In the genomic region with DNA sequence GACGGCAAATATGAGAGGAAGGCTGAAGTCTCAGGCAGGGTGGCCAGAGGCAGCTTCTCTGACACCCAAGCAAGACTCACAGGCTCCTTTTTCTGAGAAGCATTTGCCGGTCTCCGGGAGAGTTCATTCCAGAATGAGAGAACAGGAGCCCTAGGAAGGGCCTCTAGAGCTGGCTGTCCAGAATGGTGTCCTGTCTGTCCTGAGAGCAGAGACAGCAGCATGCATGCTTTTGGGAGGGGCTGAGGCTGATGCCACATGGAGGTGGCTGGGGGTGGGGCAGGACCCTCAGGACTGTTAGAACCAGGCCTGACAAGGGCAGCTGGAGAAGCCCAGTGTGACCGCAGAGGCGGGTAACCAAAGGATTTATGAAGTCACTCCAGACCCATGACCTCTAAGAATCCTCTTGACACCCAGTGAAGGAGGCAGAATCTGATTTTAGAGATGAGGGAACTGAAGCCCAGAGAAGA, we compare ENCODE assay signal across 1 cellular context.
TF ChIP-seq lines count a peak whose summit lies in the region.

No MANE protein-coding gene starts in this region.

TF ChIP-seq in HepG2, 621 proteins besides CTCF, POLR2A, EP300 and RAD21 (continued from another document):
- TF ChIP-seq, protein P1, sequence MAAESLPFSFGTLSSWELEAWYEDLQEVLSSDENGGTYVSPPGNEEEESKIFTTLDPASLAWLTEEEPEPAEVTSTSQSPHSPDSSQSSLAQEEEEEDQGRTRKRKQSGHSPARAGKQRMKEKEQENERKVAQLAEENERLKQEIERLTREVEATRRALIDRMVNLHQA (CRISPR knock-in tag; IDR thresholded peaks at IDR 0.05) = no peak
- TF ChIP-seq, protein P2, sequence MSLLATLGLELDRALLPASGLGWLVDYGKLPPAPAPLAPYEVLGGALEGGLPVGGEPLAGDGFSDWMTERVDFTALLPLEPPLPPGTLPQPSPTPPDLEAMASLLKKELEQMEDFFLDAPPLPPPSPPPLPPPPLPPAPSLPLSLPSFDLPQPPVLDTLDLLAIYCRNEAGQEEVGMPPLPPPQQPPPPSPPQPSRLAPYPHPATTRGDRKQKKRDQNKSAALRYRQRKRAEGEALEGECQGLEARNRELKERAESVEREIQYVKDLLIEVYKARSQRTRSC (CRISPR knock-in tag; IDR thresholded peaks at IDR 0.05; ENCODE audit: low read depth) = no peak
- no peak for TF ChIP-seq PTBP1 (IDR thresholded peaks at IDR 0.05; ENCODE audit: low read depth, low read length, poor library complexity, severe bottlenecking)
- no peak for TF ChIP-seq ZNF230 (CRISPR knock-in tag; IDR thresholded peaks at IDR 0.05)
- no peak for TF ChIP-seq CENPT (CRISPR knock-in tag; IDR thresholded peaks at IDR 0.05; ENCODE audit: low read depth)
- TF ChIP-seq ARNT2 (CRISPR knock-in tag; IDR thresholded peaks at IDR 0.05; ENCODE audit: low read depth) = 0 out of 2 replicates have a peak, but pooled peaks have one; percentile 10
- TF ChIP-seq HMGA1 (CRISPR knock-in tag; conservative IDR thresholded peaks at IDR 0.05) = no peak
- peak; percentile 10; the same call in 1 of the 2 replicates for TF ChIP-seq ZNF891 (CRISPR knock-in tag; IDR thresholded peaks at IDR 0.05)
- TF ChIP-seq NFKBIZ (CRISPR knock-in tag; IDR thresholded peaks at IDR 0.05) = no peak
- no peak for TF ChIP-seq HOXA9 (CRISPR knock-in tag; IDR thresholded peaks at IDR 0.05; ENCODE audit: borderline replicate concordance)
